Comparison of ENCODE assay signal across 8 cellular contexts in genomic region chr2:197786010-197786877, GRCh38. TPM values are rescaled to one million over a fixed set of nuclear protein-coding genes. Genes with fewer than 3 reads are reported as not detected.
DNase-seq lines count a peak whose midpoint lies in the region; ATAC-seq and TF ChIP-seq lines count a peak whose summit lies in the region.

No MANE protein-coding gene starts in this region.

- TF ChIP-seq CTCF in foreskin keratinocyte (conservative IDR thresholded peaks at IDR 0.05) (peak; percentile 54), progenitor cell of endocrine pancreas (IDR thresholded peaks at IDR 0.05; ENCODE audit: unreplicated experiment) (peak; percentile 57)

- no peaks in the 10 kb centered on the region for H3K36me3 Mint-ChIP-seq in progenitor cell of endocrine pancreas (ENCODE audit: insufficient read depth)

- peak overlapping the region; percentile 52 for H3K27ac Mint-ChIP-seq in progenitor cell of endocrine pancreas

- ATAC-seq in GM18909 (IDR thresholded peaks at IDR 0.05; ENCODE audit: poor library complexity, unreplicated experiment) (peak; percentile 79), HG03439 (IDR thresholded peaks at IDR 0.05; ENCODE audit: unreplicated experiment) (peak; percentile 53), foreskin keratinocyte (peak; percentile 62)

- DNase-seq in activated T-cell treated with anti-CD3 and anti-CD28 coated beads, Interleukin-2, amount 50 U/mL, for 1 hour: peak; percentile 68
- DNase-seq in foreskin keratinocyte (no peak), progenitor cell of endocrine pancreas (ENCODE audit: low spot score, unreplicated experiment) (peak; percentile 34), HEK293T (ENCODE audit: extremely low spot score) (no peak), NCI-H2081 (lab: John Stamatoyannopoulos, UW) (no peak), hippocampal formation (lab: John Stamatoyannopoulos, UW) (no peak)

- H3K27ac ChIP-seq in foreskin keratinocyte: no peak overlapping the region

- H3K27me3 Mint-ChIP-seq in progenitor cell of endocrine pancreas: peaks cover 11% of the 10 kb centered on the region

- CTCF ChIA-PET in HEK293T (lab: Yijun Ruan, JAX): no interaction called here

- H3K4me1 Mint-ChIP-seq in progenitor cell of endocrine pancreas (ENCODE audit: low read depth): peaks cover 4% of the 10 kb centered on the region

- H3K4me1 ChIP-seq in foreskin keratinocyte: no peaks in the 10 kb centered on the region

- no peaks in the 10 kb centered on the region for H3K9me3 Mint-ChIP-seq in progenitor cell of endocrine pancreas (ENCODE audit: low read depth)

- POLR2A ChIA-PET in HEK293T (lab: Yijun Ruan, JAX): no interaction called here

- peaks cover 38% of the 10 kb centered on the region for H3K27me3 ChIP-seq in foreskin keratinocyte

- H3K4me3 Mint-ChIP-seq in progenitor cell of endocrine pancreas (ENCODE audit: low read depth): peak overlapping the region; percentile 50

TF ChIP-seq in HEK293T, 16 proteins besides CTCF, POLR2A, EP300 and RAD21:
- no peak for TF ChIP-seq NFRKB (IDR thresholded peaks at IDR 0.05)
- TF ChIP-seq ELF4 (IDR thresholded peaks at IDR 0.05): no peak
- no peak for TF ChIP-seq L3MBTL2 (conservative IDR thresholded peaks at IDR 0.05)
- TF ChIP-seq PKNOX1 (IDR thresholded peaks at IDR 0.05): no peak
- no peak for TF ChIP-seq CTBP1 (IDR thresholded peaks at IDR 0.05; ENCODE audit: borderline replicate concordance)
- TF ChIP-seq FOXK2 (IDR thresholded peaks at IDR 0.05): no peak
- no peak for TF ChIP-seq SUZ12 (IDR thresholded peaks at IDR 0.05)
- TF ChIP-seq BHLHE40 (IDR thresholded peaks at IDR 0.05; ENCODE audit: borderline replicate concordance): no peak
- no peak for TF ChIP-seq ARNT (IDR thresholded peaks at IDR 0.05)

RNA-seq across cellular contexts. Expression of gene BOLL, which starts 1.1 kb away (rescaled TPM):
- total RNA-seq in foreskin keratinocyte: not detected in 2 replicates
- polyA plus RNA-seq in foreskin keratinocyte: not detected in 2 replicates
- total RNA-seq in progenitor cell of endocrine pancreas: 0.22 and 0.51 TPM in 2 replicates

RNA-seq across cellular contexts. Expression of gene PLCL1, which starts 18.1 kb away (rescaled TPM):
- total RNA-seq in foreskin keratinocyte: not detected in 2 replicates
- polyA plus RNA-seq in foreskin keratinocyte: not detected in 2 replicates
- 41.1 and 48.3 TPM in 2 replicates for total RNA-seq in progenitor cell of endocrine pancreas

Comparison
In these comparisons a context has a peak if more than half of its experiments do, and no peak if none do; other contexts are left out.
1. DNase-seq: peak in activated T-cell treated with anti-CD3 and anti-CD28 coated beads, Interleukin-2, amount 50 U/mL, for 1 hour (single experiment) and progenitor cell of endocrine pancreas (single experiment); none in foreskin keratinocyte (0 of 2), HEK293T (single experiment), NCI-H2081 (0 of 2) and hippocampal formation (0 of 2).
2. RNA of gene PLCL1, which starts 18.1 kb away (total RNA-seq): 41.1 to 48.3 TPM in progenitor cell of endocrine pancreas; not detected in foreskin keratinocyte; every median in the first group is over 10 times any median in the second.
3. Peak in every context shown above with its lines, with median percentiles within 50 percentile points of each other: ATAC-seq.